Comparison of ENCODE assay signal across 9 cellular contexts in the genomic region with DNA sequence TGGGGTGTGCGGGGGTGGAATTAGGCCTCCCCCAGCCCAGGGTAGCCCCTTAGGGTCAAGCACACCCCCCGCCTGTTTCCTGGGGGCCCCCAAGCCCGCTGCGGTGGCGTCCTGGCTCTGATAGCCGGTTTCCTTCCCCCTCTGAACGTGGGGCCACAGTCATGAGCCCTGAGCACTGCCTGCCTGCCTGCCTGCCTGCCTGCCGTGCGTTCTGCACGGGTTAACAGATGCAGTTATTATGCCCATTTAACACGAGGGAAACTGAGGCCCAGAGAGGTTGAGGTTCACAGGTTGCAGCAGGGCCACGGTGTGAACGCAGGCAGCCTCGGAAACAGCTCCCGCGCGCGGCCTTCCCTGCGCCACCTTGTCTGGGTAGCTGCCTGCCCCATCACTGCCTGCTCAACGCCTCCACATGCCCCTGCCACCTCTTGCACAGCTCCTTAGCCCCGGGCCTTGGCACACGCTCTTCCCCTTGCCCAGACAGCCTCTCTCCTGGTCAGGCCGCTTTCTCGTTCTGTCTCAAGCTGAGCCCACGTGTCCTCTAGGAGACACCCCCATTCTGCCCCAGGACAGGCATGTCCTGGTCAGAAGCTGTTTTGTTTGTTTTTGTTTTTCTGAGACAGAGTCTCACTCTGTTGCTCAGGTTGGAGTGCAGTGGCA. TPM values are rescaled to one million over a fixed set of nuclear protein-coding genes. Genes with fewer than 3 reads are reported as not detected.
DNase-seq lines count a peak whose midpoint lies in the region; ATAC-seq and TF ChIP-seq lines count a peak whose summit lies in the region.
"Had no signal": no experiment of that assay in that cellular context is flagged by ENCODE, and none has a peak within 500 bp of the region (broad histone marks: within the 10 kb centered on the region; RNA-seq: fewer than 3 reads in every experiment).

No MANE protein-coding gene starts in this region.

- CTCF ChIA-PET in HEK293T (lab: Yijun Ruan, JAX), result interaction anchor here (0.6 to 1.2 kb wide), 2 partner anchors 51 to 101 kb away, joined by 3 to 4 read pairs; no protein-coding TSS in a partner anchor

- peak overlapping the region; percentile 98 for H2BK15ac ChIP-seq in neuronal stem cell (ENCODE audit: low read length)

- ATAC-seq in GM19035 (IDR thresholded peaks at IDR 0.05; ENCODE audit: unreplicated experiment), result no peak
- ATAC-seq in HG03520 (IDR thresholded peaks at IDR 0.05; ENCODE audit: unreplicated experiment), result no peak

- H3K4me2 ChIP-seq in neuronal stem cell (ENCODE audit: insufficient read depth, low read length, poor library complexity, severe bottlenecking) (no peak overlapping the region), MM.1S (ENCODE audit: low read depth, low read length) (no peak overlapping the region)

- H3K4me3 ChIP-seq in SJCRH30 (peak overlapping the region; percentile 13), neuronal stem cell (ENCODE audit: low read length in 2 of 2) (peak overlapping the region; percentile 10 to 19), MM.1S (ENCODE audit: low read length) (no peak overlapping the region)
- peak overlapping the region; percentile 62 for H3K4me3 ChIP-seq in effector memory CD4-positive, alpha-beta T cell (ENCODE audit: insufficient read depth, low read depth, low read length, poor library complexity, severe bottlenecking)

- H3K27ac ChIP-seq in SJCRH30, result no peak overlapping the region
- H3K27ac ChIP-seq in effector memory CD4-positive, alpha-beta T cell (ENCODE audit: insufficient read depth, low read length, poor library complexity, severe bottlenecking), result no peak overlapping the region
- H3K27ac ChIP-seq in neuronal stem cell (replicated peaks; ENCODE audit: low read length), result no peak overlapping the region
- H3K27ac ChIP-seq in MM.1S (ENCODE audit: low read length), result no peak overlapping the region

- no peak overlapping the region for H3K4ac ChIP-seq in neuronal stem cell (ENCODE audit: low read length)

- H2AK5ac ChIP-seq in neuronal stem cell (ENCODE audit: low read depth, low read length), result peak overlapping the region; percentile 99

- peak; percentile 52 for DNase-seq in G401 (ENCODE audit: low spot score)
- no peak for DNase-seq in SJCRH30
- DNase-seq in effector memory CD4-positive, alpha-beta T cell, result no peak
- DNase-seq in neuronal stem cell (ENCODE audit: low spot score), result no peak
- DNase-seq in MM.1S, result no peak
- no peak for DNase-seq in HEK293T (ENCODE audit: extremely low spot score)
- DNase-seq: NCI-H526 treated with DMSO at 0.1 percent for 48 hours had no signal

- H3K9ac ChIP-seq in neuronal stem cell (ENCODE audit: low read depth, low read length, poor library complexity), result peak overlapping the region; percentile 2
- no peak overlapping the region for H3K9ac ChIP-seq in MM.1S (ENCODE audit: low read length)

- H3F3A ChIP-seq in MM.1S (ENCODE audit: insufficient read depth, low read length), result peaks cover 15% of the 10 kb centered on the region; the same call in 1 of the 2 replicates

- H3K9me3 ChIP-seq in SJCRH30 (replicated peaks), result no peaks in the 10 kb centered on the region
- H3K9me3 ChIP-seq in effector memory CD4-positive, alpha-beta T cell (ENCODE audit: control insufficient read depth, low read length), result no peaks in the 10 kb centered on the region
- H3K9me3 ChIP-seq in neuronal stem cell (replicated peaks in 1 of 2; ENCODE audit: control insufficient read depth in 2 of 2, insufficient read depth in 1 of 2, low read depth in 1 of 2, low read length in 2 of 2), result no peaks in the 10 kb centered on the region
- no peaks in the 10 kb centered on the region for H3K9me3 ChIP-seq in MM.1S (replicated peaks; ENCODE audit: insufficient read depth, low read length)

- POLR2A ChIA-PET in HEK293T (lab: Yijun Ruan, JAX), result interaction anchor here (1.0 to 2.1 kb wide), 3 partner anchors 11 to 133 kb away, joined by 4 to 19 read pairs (median 5); a partner anchor contains a TSS

- H2BK12ac ChIP-seq in neuronal stem cell (ENCODE audit: low read length), result peak overlapping the region; percentile 96

- no peak overlapping the region for H2BK120ac ChIP-seq in neuronal stem cell (ENCODE audit: low read depth, low read length)

- H3K14ac ChIP-seq in neuronal stem cell (ENCODE audit: low read length), result no peak overlapping the region

- H3K27me3 ChIP-seq in SJCRH30 (peaks cover 6% of the 10 kb centered on the region; the same call in 1 of the 2 replicates), neuronal stem cell (ENCODE audit: control insufficient read depth in 3 of 3, insufficient read depth in 3 of 3, low read depth in 1 of 3, low read length in 3 of 3) (no peaks in the 10 kb centered on the region), MM.1S (replicated peaks; ENCODE audit: insufficient read depth, low read length) (peaks cover 12% of the 10 kb centered on the region)
- no peaks in the 10 kb centered on the region for H3K27me3 ChIP-seq in effector memory CD4-positive, alpha-beta T cell (replicated peaks; ENCODE audit: control insufficient read depth, insufficient read depth, low read length, poor library complexity, severe bottlenecking)

- H3K9me2 ChIP-seq in MM.1S (replicated peaks; ENCODE audit: insufficient read depth, low read length), result no peaks in the 10 kb centered on the region

- H3K36me3 ChIP-seq in SJCRH30 (no peaks in the 10 kb centered on the region), neuronal stem cell (replicated peaks in 1 of 2; ENCODE audit: control insufficient read depth in 2 of 2, insufficient read depth in 2 of 2, low read length in 2 of 2) (peaks cover 4 to 14% of the 10 kb centered on the region in 2 donors), MM.1S (replicated peaks; ENCODE audit: insufficient read depth, low read length) (no peaks in the 10 kb centered on the region)
- no peaks in the 10 kb centered on the region for H3K36me3 ChIP-seq in effector memory CD4-positive, alpha-beta T cell (ENCODE audit: control insufficient read depth, insufficient read depth, low read length)

- H4K91ac ChIP-seq in neuronal stem cell (ENCODE audit: low read depth, low read length, poor library complexity), result peak overlapping the region; percentile 74

- peak overlapping the region; percentile 87 for H3K23ac ChIP-seq in neuronal stem cell (ENCODE audit: low read depth, low read length, poor library complexity)

- H3K79me1 ChIP-seq in neuronal stem cell (ENCODE audit: low read depth, low read length), result peaks cover 17% of the 10 kb centered on the region

- no peak overlapping the region for H4K8ac ChIP-seq in neuronal stem cell (ENCODE audit: low read depth, low read length)

- no peak for TF ChIP-seq CTCF in MM.1S (IDR thresholded peaks at IDR 0.05; ENCODE audit: low read length)

- H3K4me1 ChIP-seq in SJCRH30, result peaks cover 2% of the 10 kb centered on the region; the same call in 1 of the 2 replicates
- peaks cover 19% of the 10 kb centered on the region for H3K4me1 ChIP-seq in effector memory CD4-positive, alpha-beta T cell (ENCODE audit: control insufficient read depth, insufficient read depth, low read length, poor library complexity, severe bottlenecking)
- H3K4me1 ChIP-seq in neuronal stem cell (ENCODE audit: control insufficient read depth in 2 of 2, insufficient read depth in 1 of 2, low read depth in 1 of 2, low read length in 2 of 2), result peaks cover 4 to 5% of the 10 kb centered on the region in 2 donors
- peaks cover 7% of the 10 kb centered on the region; the same call in 1 of the 2 replicates for H3K4me1 ChIP-seq in MM.1S (ENCODE audit: low read length)

- no peaks in the 10 kb centered on the region for H4K20me1 ChIP-seq in MM.1S (ENCODE audit: insufficient read depth, low read length)

- peaks cover 12% of the 10 kb centered on the region for H3K79me2 ChIP-seq in MM.1S (ENCODE audit: low read length)

- H2BK5ac ChIP-seq in neuronal stem cell (ENCODE audit: low read length), result no peak overlapping the region

- in situ Hi-C loops in G401 (cut with HindIII; ENCODE audit: low sequenced_read_pairs), result no loop called here

- H3K18ac ChIP-seq in neuronal stem cell (ENCODE audit: low read length), result peak overlapping the region; percentile 6

- H2AFZ ChIP-seq in neuronal stem cell (ENCODE audit: low read length), result peak overlapping the region; percentile 60
- no peak overlapping the region for H2AFZ ChIP-seq in MM.1S (ENCODE audit: low read length)

- no CpG with 5 or more reads among the region's 25 CpGs for WGBS in neuronal stem cell (ENCODE audit: extremely low coverage in 2 of 2, insufficient read length in 2 of 2, insufficient replicate concordance in 1 of 2), 2 donors

TF ChIP-seq in HEK293T, 16 proteins besides CTCF, POLR2A, EP300 and RAD21 (continues in another document):
- TF ChIP-seq SUZ12 (IDR thresholded peaks at IDR 0.05) (no peak), L3MBTL2 (conservative IDR thresholded peaks at IDR 0.05) (no peak), FOXM1 (IDR thresholded peaks at IDR 0.05; ENCODE audit: borderline replicate concordance) (no peak), BHLHE40 (IDR thresholded peaks at IDR 0.05; ENCODE audit: borderline replicate concordance) (no peak)
- TF ChIP-seq, protein P1, sequence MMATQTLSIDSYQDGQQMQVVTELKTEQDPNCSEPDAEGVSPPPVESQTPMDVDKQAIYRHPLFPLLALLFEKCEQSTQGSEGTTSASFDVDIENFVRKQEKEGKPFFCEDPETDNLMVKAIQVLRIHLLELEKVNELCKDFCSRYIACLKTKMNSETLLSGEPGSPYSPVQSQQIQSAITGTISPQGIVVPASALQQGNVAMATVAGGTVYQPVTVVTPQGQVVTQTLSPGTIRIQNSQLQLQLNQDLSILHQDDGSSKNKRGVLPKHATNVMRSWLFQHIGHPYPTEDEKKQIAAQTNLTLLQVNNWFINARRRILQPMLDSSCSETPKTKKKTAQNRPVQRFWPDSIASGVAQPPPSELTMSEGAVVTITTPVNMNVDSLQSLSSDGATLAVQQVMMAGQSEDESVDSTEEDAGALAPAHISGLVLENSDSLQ (IDR thresholded peaks at IDR 0.05), result no peak

RNA-seq across cellular contexts. Expression of a gene that starts 1.2 kb away (rescaled TPM):
- total RNA-seq in G401 (2014; rRNA removed; shearing (Covaris generic)), result 110 and 116 TPM in 2 replicates
- total RNA-seq in SJCRH30 (2014; rRNA removed; shearing (Covaris generic)), result 13.7 and 15.2 TPM in 2 replicates
- 41.6 TPM for polyA plus RNA-seq in neuronal stem cell (2013, experiment 1 of 2)
- polyA plus RNA-seq in neuronal stem cell (2013, experiment 2 of 2), result 42.6 TPM

RNA-seq across cellular contexts. Expression of a gene that starts 4.8 kb away (rescaled TPM):
- 153 and 193 TPM in 2 replicates for total RNA-seq in G401 (2014; rRNA removed; shearing (Covaris generic))
- total RNA-seq in SJCRH30 (2014; rRNA removed; shearing (Covaris generic)), result 132 and 138 TPM in 2 replicates
- 124 TPM for polyA plus RNA-seq in neuronal stem cell (2013, experiment 1 of 2)
- polyA plus RNA-seq in neuronal stem cell (2013, experiment 2 of 2), result 126 TPM

RNA-seq across cellular contexts. Expression of a gene that starts 18.8 kb away (rescaled TPM):
- total RNA-seq in G401 (2014; rRNA removed; shearing (Covaris generic)), result 123 TPM in 2 replicates
- total RNA-seq in SJCRH30 (2014; rRNA removed; shearing (Covaris generic)), result 31.4 and 39.6 TPM in 2 replicates
- polyA plus RNA-seq in neuronal stem cell (2013, experiment 1 of 2), result 61.9 TPM
- polyA plus RNA-seq in neuronal stem cell (2013, experiment 2 of 2), result 60.2 TPM

RNA-seq across cellular contexts. Expression of a gene that starts 35.7 kb away (rescaled TPM):
- total RNA-seq in G401 (2014; rRNA removed; shearing (Covaris generic)), result 1,108 and 1,164 TPM in 2 replicates
- 1,359 and 1,591 TPM in 2 replicates for total RNA-seq in SJCRH30 (2014; rRNA removed; shearing (Covaris generic))
- 3,965 TPM for polyA plus RNA-seq in neuronal stem cell (2013, experiment 1 of 2)
- polyA plus RNA-seq in neuronal stem cell (2013, experiment 2 of 2), result 3,732 TPM

RNA-seq across cellular contexts. Expression of a gene that starts 47.4 kb away (rescaled TPM):
- 13.4 and 15.4 TPM in 2 replicates for total RNA-seq in G401 (2014; rRNA removed; shearing (Covaris generic))
- total RNA-seq in SJCRH30 (2014; rRNA removed; shearing (Covaris generic)), result 0.13 and 0.24 TPM in 2 replicates
- 3.4 TPM for polyA plus RNA-seq in neuronal stem cell (2013, experiment 1 of 2)
- polyA plus RNA-seq in neuronal stem cell (2013, experiment 2 of 2), result 3.9 TPM
